30 cellular contexts compared by ENCODE assay signal in genomic region chr13:23918208-23918607, GRCh38. TPM values are rescaled to one million over a fixed set of nuclear protein-coding genes. Genes with fewer than 3 reads are reported as not detected.
"Had no signal": no experiment of that assay in that cellular context is flagged by ENCODE, and none has a peak within 500 bp of the region (broad histone marks: within the 10 kb centered on the region; RNA-seq: fewer than 3 reads in every experiment).

No MANE protein-coding gene starts in this region.

- H3K9me3 ChIP-seq: left lung, mucosa of descending colon, suprapubic skin, tibial nerve had no signal

- H3K4me3 ChIP-seq: cardiac muscle cell, heart left ventricle, left lung, lung, mucosa of descending colon, spleen, suprapubic skin, tibial nerve had no signal

- H3K4me1 Mint-ChIP-seq: activated CD4-positive, alpha-beta memory T cell treated with anti-CD3 and anti-CD28 coated beads, Interleukin-2, amount 10 ng/mL, durations not matched to agents 7 days and 5 days; activated CD4-positive, alpha-beta T cell treated with anti-CD3 and anti-CD28 coated beads, Interleukin-2, amount 10 ng/mL, durations not matched to agents 7 days and 5 days; nephron had no signal

- H3K4me3 Mint-ChIP-seq: activated CD4-positive, alpha-beta memory T cell treated with anti-CD3 and anti-CD28 coated beads, Interleukin-2, amount 10 ng/mL, durations not matched to agents 7 days and 5 days; activated CD4-positive, alpha-beta T cell treated with anti-CD3 and anti-CD28 coated beads, Interleukin-2, amount 10 ng/mL, durations not matched to agents 7 days and 5 days; activated T-cell treated with anti-CD3 and anti-CD28 coated beads, Interleukin-2, amount 50 U/mL, for 24 hours; nephron had no signal

- H3K27ac Mint-ChIP-seq: activated CD4-positive, alpha-beta memory T cell treated with anti-CD3 and anti-CD28 coated beads, Interleukin-2, amount 10 ng/mL, durations not matched to agents 7 days and 5 days; activated CD4-positive, alpha-beta T cell treated with anti-CD3 and anti-CD28 coated beads, Interleukin-2, amount 10 ng/mL, durations not matched to agents 7 days and 5 days; activated T-cell treated with anti-CD3 and anti-CD28 coated beads, Interleukin-2, amount 50 U/mL, for 24 hours; nephron had no signal

- H3K27me3 ChIP-seq: cardiac muscle cell, left lung, suprapubic skin, tibial nerve had no signal

- H3K4me1 ChIP-seq: foreskin keratinocyte, left lung, suprapubic skin, tibial nerve had no signal

- H3K9me3 Mint-ChIP-seq: activated CD4-positive, alpha-beta memory T cell treated with anti-CD3 and anti-CD28 coated beads, Interleukin-2, amount 10 ng/mL, durations not matched to agents 7 days and 5 days; activated CD4-positive, alpha-beta T cell treated with anti-CD3 and anti-CD28 coated beads, Interleukin-2, amount 10 ng/mL, durations not matched to agents 7 days and 5 days; activated T-cell treated with anti-CD3 and anti-CD28 coated beads, Interleukin-2, amount 50 U/mL, for 24 hours had no signal

- H3K27ac ChIP-seq: cardiac muscle cell, foreskin keratinocyte, heart left ventricle, left lung, spleen, suprapubic skin, tibial nerve had no signal

- H3K36me3 ChIP-seq: cardiac muscle cell, heart left ventricle, left lung, spleen, suprapubic skin, tibial nerve had no signal

- ATAC-seq: foreskin keratinocyte, heart left ventricle, left lung, mucosa of descending colon, right cardiac atrium had no signal

- DNase-seq: activated CD4-positive, alpha-beta memory T cell treated with anti-CD3 and anti-CD28 coated beads, Interleukin-2, amount 10 ng/mL, durations not matched to agents 7 days and 5 days; activated CD4-positive, alpha-beta T cell treated with anti-CD3 and anti-CD28 coated beads, Interleukin-2, amount 10 ng/mL, durations not matched to agents 7 days and 5 days; activated CD4-positive, CD25-positive, alpha-beta regulatory T cell treated with anti-CD3 and anti-CD28 coated beads, Interleukin-2, amount 50 U/mL, for 72 hours; activated CD8-positive, alpha-beta memory T cell treated with anti-CD3 and anti-CD28 coated beads, Interleukin-2, amount 50 U/mL, for 48 hours; activated gamma-delta T cell treated with Interleukin-2 at 50 U/mL for 16 hours; activated naive CD4-positive, alpha-beta T cell treated with anti-CD3 and anti-CD28 coated beads, Interleukin-2, amount 50 U/mL, for 16 hours; activated T-cell treated with anti-CD3 and anti-CD28 coated beads, Interleukin-2, amount 50 U/mL, for 24 hours; amygdala; foreskin keratinocyte; heart left ventricle; hypothalamus; kidney glomerular epithelial cell; left lung; mucosa of descending colon; posterior cingulate gyrus; right cardiac atrium; spleen; stimulated activated naive CD4-positive, alpha-beta T cell; T-helper 2 cell had no signal

RNA-seq across cellular contexts. Expression of gene C1QTNF9B, which starts 20.9 kb away (rescaled TPM):
- total RNA-seq: activated CD4-positive, alpha-beta memory T cell treated with anti-CD3 and anti-CD28 coated beads, Interleukin-2, amount 10 ng/mL, durations not matched to agents 7 days and 5 days; activated CD4-positive, alpha-beta T cell treated with anti-CD3 and anti-CD28 coated beads, Interleukin-2, amount 10 ng/mL, durations not matched to agents 7 days and 5 days; cerebellum; endothelial cell of umbilical vein; foreskin keratinocyte; mesenteric fat pad; myocyte; osteoblast; ureter had no signal
- polyA plus RNA-seq: foreskin keratinocyte, lung had no signal
